In the genomic region with DNA sequence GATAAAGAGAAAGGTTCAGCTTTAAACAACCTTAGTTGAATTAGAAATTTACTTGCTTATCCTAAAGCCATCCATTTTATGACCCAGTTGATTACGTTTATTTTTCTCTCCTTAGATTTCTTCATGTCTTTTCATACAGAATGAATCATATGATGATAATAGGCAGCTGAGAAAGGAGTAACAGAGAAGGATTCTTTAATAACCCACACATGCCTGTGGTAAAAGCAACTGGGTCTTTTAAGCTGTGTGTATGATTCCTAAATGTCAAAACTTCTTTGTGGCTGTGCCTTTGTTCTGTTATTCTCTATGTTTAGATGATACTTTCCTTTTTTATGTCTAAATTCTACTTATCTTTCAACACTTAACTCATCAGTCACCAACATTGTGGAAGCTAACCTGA, we compare ENCODE assay signal across 23 cellular contexts.
DNase-seq lines count a peak whose midpoint lies in the region; ATAC-seq and TF ChIP-seq lines count a peak whose summit lies in the region.
"Had no signal": no experiment of that assay in that cellular context is flagged by ENCODE, and none has a peak within 500 bp of the region (broad histone marks: within the 10 kb centered on the region; RNA-seq: fewer than 3 reads in every experiment).

No MANE protein-coding gene starts in this region.

- no peak for TF ChIP-seq CTCF in AG10803 (conservative IDR thresholded peaks at IDR 0.05; ENCODE audit: low read length)
- no peak for TF ChIP-seq CTCF in cardiac fibroblast (IDR thresholded peaks at IDR 0.05; ENCODE audit: low read depth, low read length)

- ATAC-seq in Right ventricle myocardium inferior = no peak
- ATAC-seq: A549; activated CD8-positive, alpha-beta T cell treated with anti-CD3 and anti-CD28 coated beads, Interleukin-2, amount 10 ng/mL, durations not matched to agents 7 days and 5 days; left cardiac atrium had no signal

- intact Hi-C loops in Right ventricle myocardium inferior (cut with DNase I) = no loop called here

- peak; percentile 77 for DNase-seq in AG10803 (ENCODE audit: low read depth)
- peak; percentile 94 for DNase-seq in LHCN-M2 (ENCODE audit: low read depth)
- peak; percentile 33 to 54 for DNase-seq in cardiac fibroblast (ENCODE audit: low read depth in 2 of 2)
- peak; percentile 69 for DNase-seq in iris pigment epithelial cell (ENCODE audit: low read depth)
- no peak for DNase-seq in NCI-H2227 (lab: John Stamatoyannopoulos, UW; ENCODE audit: unreplicated experiment)
- no peak for DNase-seq in Right ventricle myocardium inferior (ENCODE audit: missing footprints)
- DNase-seq in SIG-M5 (lab: John Stamatoyannopoulos, UW) = no peak
- no peak for DNase-seq in AG08396 (ENCODE audit: low spot score)
- DNase-seq: activated CD8-positive, alpha-beta T cell treated with anti-CD3 and anti-CD28 coated beads, Interleukin-2, amount 10 ng/mL, durations not matched to agents 7 days and 5 days; activated gamma-delta T cell treated with Interleukin-2 at 50 U/mL for 16 hours; erythroblast; GDM1; glutamatergic neuron; H7; left cardiac atrium; MM.1S; naive B cell; NCI-H146; NCI-H748 treated with DMSO at 0.1 percent for 48 hours; stimulated activated CD4-positive, alpha-beta T cell treated with anti-CD3 and anti-CD28 coated beads, Interleukin-15, amount 100 ng/mL, for 24 hours; stimulated activated CD8-positive, alpha-beta memory T cell treated with anti-CD3 and anti-CD28 coated beads, Interleukin-4, amount 100 ng/mL, for 48 hours had no signal

- H3K4me3 ChIP-seq in AG10803 (ENCODE audit: low read length) = no peak overlapping the region
- H3K4me3 ChIP-seq in cardiac fibroblast (replicated peaks in 1 of 2; ENCODE audit: low read depth in 2 of 2, low read length in 2 of 2) = no peak overlapping the region
- H3K4me3 ChIP-seq: A549, right atrium auricular region had no signal

Comparison
In these comparisons a context has a peak if more than half of its experiments do, and no peak if none do; other contexts are left out.
1. DNase-seq: peak in AG10803 (single experiment), LHCN-M2 (single experiment), cardiac fibroblast (2 of 2) and iris pigment epithelial cell (single experiment); none in NCI-H2227 (single experiment), Right ventricle myocardium inferior (single experiment), SIG-M5 (single experiment) and AG08396 (single experiment).